2 cellular contexts compared by ENCODE assay signal in the genomic region with DNA sequence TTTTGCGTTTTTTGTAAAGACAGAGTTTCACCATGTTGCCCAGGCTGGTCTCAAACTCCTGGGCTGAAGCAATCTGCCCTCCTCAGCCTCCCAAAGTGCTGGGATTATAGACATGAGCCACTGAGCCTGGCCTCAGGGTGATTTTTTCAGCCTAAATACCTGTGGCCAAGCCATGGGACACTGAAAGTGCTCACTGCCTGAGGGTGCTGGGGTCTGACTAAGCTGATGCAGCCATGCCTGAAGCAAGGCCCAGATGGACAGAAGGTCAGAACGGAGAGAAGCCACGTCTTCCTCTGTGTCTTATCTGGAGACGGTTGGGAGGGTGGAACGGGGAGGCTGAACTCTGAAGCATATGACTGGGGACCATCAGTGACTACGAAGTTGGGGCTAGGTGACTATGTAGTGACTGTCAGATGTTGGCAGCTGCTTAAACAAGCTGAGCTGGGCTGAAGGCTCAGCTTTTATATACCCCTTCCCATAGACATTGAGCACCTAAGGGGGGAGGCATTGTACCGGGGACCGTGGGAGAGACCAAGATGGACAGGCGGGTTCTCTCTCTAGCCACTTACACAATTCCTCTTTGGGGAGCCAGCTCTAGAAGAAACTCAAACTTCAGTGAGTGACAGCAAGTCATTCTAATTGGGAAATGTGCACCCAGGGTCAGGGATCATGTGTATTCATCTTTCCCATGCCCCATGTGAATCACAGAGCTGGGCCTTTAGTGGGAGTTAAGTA.
TF ChIP-seq lines count a peak whose summit lies in the region.

No MANE protein-coding gene starts in this region.

TF ChIP-seq in liver, 16 proteins besides CTCF, POLR2A, EP300 and RAD21:
- TF ChIP-seq JUND (IDR thresholded peaks at IDR 0.05) (peak in 1 of 2 donors; percentile 52), YY1 (IDR thresholded peaks at IDR 0.05) (peak; percentile 36), REST (IDR thresholded peaks at IDR 0.05) (no peak), HNF4G (IDR thresholded peaks at IDR 0.05) (no peak), FOXA1 (IDR thresholded peaks at IDR 0.05) (peak; percentile 36), ATF3 (IDR thresholded peaks at IDR 0.05) (no peak), FOXA2 (IDR thresholded peaks at IDR 0.05) (peak; percentile 57), GABPA (IDR thresholded peaks at IDR 0.05 in 1 of 2, conservative IDR thresholded peaks at IDR 0.05 in 1 of 2) (no peak), RXRA (IDR thresholded peaks at IDR 0.05) (peak in 1 of 2 donors; percentile 68), TAF1 (conservative IDR thresholded peaks at IDR 0.05) (no peak), HNF4A (conservative IDR thresholded peaks at IDR 0.05) (peak; percentile 85 to 93)
- TF ChIP-seq, protein P1, sequence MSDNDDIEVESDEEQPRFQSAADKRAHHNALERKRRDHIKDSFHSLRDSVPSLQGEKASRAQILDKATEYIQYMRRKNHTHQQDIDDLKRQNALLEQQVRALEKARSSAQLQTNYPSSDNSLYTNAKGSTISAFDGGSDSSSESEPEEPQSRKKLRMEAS (IDR thresholded peaks at IDR 0.05) = no peak

TF ChIP-seq in HepG2, 621 proteins besides CTCF, POLR2A, EP300 and RAD21:
- TF ChIP-seq MAFF (IDR thresholded peaks at IDR 0.05; ENCODE audit: low read depth, low read length) = no peak
- no peak for TF ChIP-seq ATF2 (CRISPR knock-in tag; IDR thresholded peaks at IDR 0.05)
- TF ChIP-seq ERF (CRISPR knock-in tag; IDR thresholded peaks at IDR 0.05) = no peak
- TF ChIP-seq, protein P2, sequence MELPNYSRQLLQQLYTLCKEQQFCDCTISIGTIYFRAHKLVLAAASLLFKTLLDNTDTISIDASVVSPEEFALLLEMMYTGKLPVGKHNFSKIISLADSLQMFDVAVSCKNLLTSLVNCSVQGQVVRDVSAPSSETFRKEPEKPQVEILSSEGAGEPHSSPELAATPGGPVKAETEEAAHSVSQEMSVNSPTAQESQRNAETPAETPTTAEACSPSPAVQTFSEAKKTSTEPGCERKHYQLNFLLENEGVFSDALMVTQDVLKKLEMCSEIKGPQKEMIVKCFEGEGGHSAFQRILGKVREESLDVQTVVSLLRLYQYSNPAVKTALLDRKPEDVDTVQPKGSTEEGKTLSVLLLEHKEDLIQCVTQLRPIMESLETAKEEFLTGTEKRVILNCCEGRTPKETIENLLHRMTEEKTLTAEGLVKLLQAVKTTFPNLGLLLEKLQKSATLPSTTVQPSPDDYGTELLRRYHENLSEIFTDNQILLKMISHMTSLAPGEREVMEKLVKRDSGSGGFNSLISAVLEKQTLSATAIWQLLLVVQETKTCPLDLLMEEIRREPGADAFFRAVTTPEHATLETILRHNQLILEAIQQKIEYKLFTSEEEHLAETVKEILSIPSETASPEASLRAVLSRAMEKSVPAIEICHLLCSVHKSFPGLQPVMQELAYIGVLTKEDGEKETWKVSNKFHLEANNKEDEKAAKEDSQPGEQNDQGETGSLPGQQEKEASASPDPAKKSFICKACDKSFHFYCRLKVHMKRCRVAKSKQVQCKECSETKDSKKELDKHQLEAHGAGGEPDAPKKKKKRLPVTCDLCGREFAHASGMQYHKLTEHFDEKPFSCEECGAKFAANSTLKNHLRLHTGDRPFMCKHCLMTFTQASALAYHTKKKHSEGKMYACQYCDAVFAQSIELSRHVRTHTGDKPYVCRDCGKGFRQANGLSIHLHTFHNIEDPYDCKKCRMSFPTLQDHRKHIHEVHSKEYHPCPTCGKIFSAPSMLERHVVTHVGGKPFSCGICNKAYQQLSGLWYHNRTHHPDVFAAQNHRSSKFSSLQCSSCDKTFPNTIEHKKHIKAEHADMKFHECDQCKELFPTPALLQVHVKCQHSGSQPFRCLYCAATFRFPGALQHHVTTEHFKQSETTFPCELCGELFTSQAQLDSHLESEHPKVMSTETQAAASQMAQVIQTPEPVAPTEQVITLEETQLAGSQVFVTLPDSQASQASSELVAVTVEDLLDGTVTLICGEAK (IDR thresholded peaks at IDR 0.05) = no peak
- TF ChIP-seq, protein P2 (CRISPR knock-in tag; IDR thresholded peaks at IDR 0.05) = no peak
